24 cellular contexts compared by ENCODE assay signal in genomic region chr7:138074121-138074520, GRCh38. TPM values are rescaled to one million over a fixed set of nuclear protein-coding genes. Genes with fewer than 3 reads are reported as not detected.
DNase-seq lines count a peak whose midpoint lies in the region; ATAC-seq, FAIRE-seq and TF ChIP-seq lines count a peak whose summit lies in the region.
"Had no signal": no experiment of that assay in that cellular context is flagged by ENCODE, and none has a peak within 500 bp of the region (broad histone marks: within the 10 kb centered on the region; RNA-seq: fewer than 3 reads in every experiment).

No MANE protein-coding gene starts in this region.

- peaks cover 0 to 29% (median 20%) of the 10 kb centered on the region in 7 donors for H3K9me3 Mint-ChIP-seq in naive B cell
- peaks cover 20% of the 10 kb centered on the region for H3K9me3 Mint-ChIP-seq in activated naive CD4-positive, alpha-beta T cell treated with anti-CD3 and anti-CD28 coated beads for 36 hours
- H3K9me3 Mint-ChIP-seq in natural killer cell treated with Interleukin-12 subunit alpha and Interleukin-12 subunit beta and Interleukin-15 and Interleukin-18, amount 100 ng/mL, for 72 hours = peaks cover 6% of the 10 kb centered on the region

- DNase-seq in M059J (ENCODE audit: low read depth) = peak; percentile 83
- DNase-seq in bronchial epithelial cell (ENCODE audit: low read depth) = peak; percentile 89
- DNase-seq in left kidney (ENCODE audit: low read depth, low spot score) = peak; percentile 8
- DNase-seq in naive B cell = no peak
- no peak for DNase-seq in activated naive CD4-positive, alpha-beta T cell treated with anti-CD3 and anti-CD28 coated beads for 36 hours
- DNase-seq in natural killer cell treated with Interleukin-12 subunit alpha and Interleukin-12 subunit beta and Interleukin-15 and Interleukin-18, amount 100 ng/mL, for 72 hours (ENCODE audit: low spot score) = no peak
- DNase-seq: CD4-positive, alpha-beta memory T cell; GF-D8; KG1; NCI-H1092 treated with DMSO at 0.1 percent for 48 hours; NCI-H1436 treated with DMSO at 0.1 percent for 48 hours; NCI-H1930; NCI-H510A; NCI-H774; NK-92 treated with Interleukin-12 subunit alpha and Interleukin-12 subunit beta, amount 100 ng/mL, for 24 hours; Peyer's patch; Right ventricle myocardium superior had no signal

- no peak for TF ChIP-seq CTCF in bronchial epithelial cell (IDR thresholded peaks at IDR 0.05; ENCODE audit: insufficient read depth, low read length, severe bottlenecking)

- H3K4me3 ChIP-seq in bronchial epithelial cell (ENCODE audit: low read depth, low read length) = no peak overlapping the region
- H3K4me3 ChIP-seq: HAP-1, Peyer's patch had no signal

- H3K36me3 ChIP-seq in bronchial epithelial cell (ENCODE audit: control insufficient read depth, insufficient read depth, low read length) = no peaks in the 10 kb centered on the region
- H3K36me3 ChIP-seq: HAP-1, Peyer's patch had no signal

- ATAC-seq in naive B cell (ENCODE audit: low read depth in 2 of 2) (no peak), GM18511 (IDR thresholded peaks at IDR 0.05; ENCODE audit: unreplicated experiment) (no peak), GM18861 (IDR thresholded peaks at IDR 0.05; ENCODE audit: unreplicated experiment) (no peak)
- ATAC-seq in natural killer cell treated with Interleukin-12 subunit alpha and Interleukin-12 subunit beta and Interleukin-15 and Interleukin-18, amount 100 ng/mL, for 72 hours = no peak

- H3K4me1 Mint-ChIP-seq in naive B cell = peaks cover 27 to 33% (median 31%) of the 10 kb centered on the region in 3 donors
- no peaks in the 10 kb centered on the region for H3K4me1 Mint-ChIP-seq in activated naive CD4-positive, alpha-beta T cell treated with anti-CD3 and anti-CD28 coated beads for 36 hours (ENCODE audit: low read depth)
- H3K4me1 Mint-ChIP-seq in natural killer cell treated with Interleukin-12 subunit alpha and Interleukin-12 subunit beta and Interleukin-15 and Interleukin-18, amount 100 ng/mL, for 72 hours (ENCODE audit: low read depth in 2 of 2) = no peaks in the 10 kb centered on the region
- H3K4me1 Mint-ChIP-seq: CD4-positive, alpha-beta memory T cell had no signal

- no peaks in the 10 kb centered on the region for H3K27me3 Mint-ChIP-seq in naive B cell
- H3K27me3 Mint-ChIP-seq in activated naive CD4-positive, alpha-beta T cell treated with anti-CD3 and anti-CD28 coated beads for 36 hours (ENCODE audit: low read depth) = peaks cover 10% of the 10 kb centered on the region
- peaks cover 6 to 31% of the 10 kb centered on the region in 2 donors for H3K27me3 Mint-ChIP-seq in natural killer cell treated with Interleukin-12 subunit alpha and Interleukin-12 subunit beta and Interleukin-15 and Interleukin-18, amount 100 ng/mL, for 72 hours

- peaks cover 8 to 14% of the 10 kb centered on the region in 2 donors for H3K36me3 Mint-ChIP-seq in naive B cell
- no peaks in the 10 kb centered on the region for H3K36me3 Mint-ChIP-seq in activated naive CD4-positive, alpha-beta T cell treated with anti-CD3 and anti-CD28 coated beads for 36 hours (ENCODE audit: low read depth)
- no peaks in the 10 kb centered on the region for H3K36me3 Mint-ChIP-seq in natural killer cell treated with Interleukin-12 subunit alpha and Interleukin-12 subunit beta and Interleukin-15 and Interleukin-18, amount 100 ng/mL, for 72 hours
- H3K36me3 Mint-ChIP-seq: CD4-positive, alpha-beta memory T cell had no signal

- intact Hi-C loops in activated naive CD4-positive, alpha-beta T cell treated with anti-CD3 and anti-CD28 coated beads for 36 hours (cut with micrococcal nuclease) = no loop called here

- peak overlapping the region; percentile 2 to 90 (median 60) for H3K27ac Mint-ChIP-seq in naive B cell
- no peak overlapping the region for H3K27ac Mint-ChIP-seq in activated naive CD4-positive, alpha-beta T cell treated with anti-CD3 and anti-CD28 coated beads for 36 hours
- H3K27ac Mint-ChIP-seq in natural killer cell treated with Interleukin-12 subunit alpha and Interleukin-12 subunit beta and Interleukin-15 and Interleukin-18, amount 100 ng/mL, for 72 hours = no peak overlapping the region
- H3K27ac Mint-ChIP-seq: CD4-positive, alpha-beta memory T cell had no signal

- peak overlapping the region in 4 of 8 donors; percentile 15 to 75 (median 54) for H3K4me3 Mint-ChIP-seq in naive B cell
- no peak overlapping the region for H3K4me3 Mint-ChIP-seq in activated naive CD4-positive, alpha-beta T cell treated with anti-CD3 and anti-CD28 coated beads for 36 hours
- H3K4me3 Mint-ChIP-seq in natural killer cell treated with Interleukin-12 subunit alpha and Interleukin-12 subunit beta and Interleukin-15 and Interleukin-18, amount 100 ng/mL, for 72 hours = no peak overlapping the region
- H3K4me3 Mint-ChIP-seq: CD4-positive, alpha-beta memory T cell had no signal

- H3K27me3 ChIP-seq in bronchial epithelial cell (ENCODE audit: control insufficient read depth, insufficient read depth, low read length) = no peaks in the 10 kb centered on the region
- H3K27me3 ChIP-seq: Peyer's patch had no signal

- CTCF ChIA-PET in activated naive CD4-positive, alpha-beta T cell treated with anti-CD3 and anti-CD28 coated beads for 36 hours (lab: Charles Lee) = no interaction called here

- no peak for FAIRE-seq in bronchial epithelial cell (lab: Jason Lieb, UNC)

RNA-seq across cellular contexts. Expression of gene AKR1D1, which starts 2.1 kb away (rescaled TPM):
- not detected in 2 replicates for total RNA-seq in M059J (2014; rRNA removed; shearing (Covaris generic))
- under 0.01 TPM in 1 of 2 replicates, not detected in the other for total RNA-seq in bronchial epithelial cell
- not detected for polyA plus RNA-seq in naive B cell (ENCODE audit: low read depth in 6 of 6)
- total RNA-seq in activated naive CD4-positive, alpha-beta T cell treated with anti-CD3 and anti-CD28 coated beads for 36 hours = not detected
- total RNA-seq in natural killer cell treated with Interleukin-12 subunit alpha and Interleukin-12 subunit beta and Interleukin-15 and Interleukin-18, amount 100 ng/mL, for 72 hours = not detected
- total RNA-seq: A673; CD4-positive, alpha-beta memory T cell; Daoy; HT1080; Peyer's patch; Right ventricle myocardium superior had no signal
- polyA plus RNA-seq: BJ; CD4-positive, alpha-beta memory T cell had no signal

Comparison
In these comparisons a context has a peak if more than half of its experiments do, and no peak if none do; other contexts are left out.
1. DNase-seq: peak in M059J (single experiment), bronchial epithelial cell (single experiment) and left kidney (single experiment); none in naive B cell (single experiment), activated naive CD4-positive, alpha-beta T cell treated with anti-CD3 and anti-CD28 coated beads for 36 hours (single experiment) and natural killer cell treated with Interleukin-12 subunit alpha and Interleukin-12 subunit beta and Interleukin-15 and Interleukin-18, amount 100 ng/mL, for 72 hours (single experiment).
2. H3K27ac Mint-ChIP-seq: peak in naive B cell (6 of 6); none in activated naive CD4-positive, alpha-beta T cell treated with anti-CD3 and anti-CD28 coated beads for 36 hours (single experiment) and natural killer cell treated with Interleukin-12 subunit alpha and Interleukin-12 subunit beta and Interleukin-15 and Interleukin-18, amount 100 ng/mL, for 72 hours (0 of 2).